Comparison of ENCODE assay signal across 18 cellular contexts in the genomic region with DNA sequence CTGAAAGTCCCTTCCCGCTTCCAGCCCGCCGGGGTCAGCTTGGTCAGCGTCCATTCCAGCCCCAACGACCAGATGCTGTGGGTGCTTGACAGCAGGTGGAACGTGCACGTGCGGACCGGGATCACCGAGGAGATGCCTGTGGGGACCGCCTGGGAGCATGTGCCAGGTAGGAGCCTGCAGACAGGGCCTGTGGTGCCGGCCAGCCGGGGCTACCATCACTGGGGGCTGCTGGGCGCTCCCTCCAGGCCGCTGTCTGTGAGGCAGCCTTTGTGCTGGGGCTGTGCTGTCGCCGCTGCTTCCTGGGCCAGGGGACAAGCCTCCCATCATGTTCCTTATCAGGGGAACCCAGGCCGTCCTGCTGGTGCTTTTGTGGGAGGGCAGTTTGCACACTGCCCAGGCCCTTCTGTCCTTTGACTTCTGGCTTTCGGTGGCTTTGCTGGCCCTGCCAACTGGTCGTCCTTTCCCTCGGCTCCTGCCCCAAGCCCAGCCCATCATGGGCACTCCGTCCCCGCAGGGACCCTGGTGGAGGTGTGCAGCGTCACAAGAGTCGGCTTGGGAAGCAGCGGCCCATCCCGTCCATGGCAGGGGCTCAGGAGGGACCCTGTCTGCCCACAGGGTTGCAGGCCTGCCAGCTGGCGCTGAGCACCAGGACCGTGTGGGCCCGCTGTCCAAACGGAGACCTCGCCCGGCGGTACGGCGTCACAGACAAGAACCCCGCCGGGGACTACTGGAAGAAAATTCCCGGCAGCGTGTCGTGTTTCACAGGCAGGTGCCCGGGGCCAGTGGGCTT.
"Had no signal": no experiment of that assay in that cellular context is flagged by ENCODE, and none has a peak within 500 bp of the region (broad histone marks: within the 10 kb centered on the region; RNA-seq: fewer than 3 reads in every experiment).

No MANE protein-coding gene starts in this region.

- H3K27me3 Mint-ChIP-seq: activated B cell treated with CpG ODN at 0.5 μM for 24 hours; activated CD4-positive, alpha-beta T cell treated with anti-CD3 and anti-CD28 coated beads, Interleukin-2, amount 10 ng/mL, durations not matched to agents 24 days and 14 days; memory B cell; T-cell had no signal

- H3K27ac ChIP-seq: SK-N-MC, thyroid gland, uterus had no signal

- H3K9me3 ChIP-seq: right atrium auricular region, thyroid gland, uterus had no signal

- DNase-seq: activated B cell treated with CpG ODN at 0.5 μM for 24 hours; activated naive CD4-positive, alpha-beta T cell treated with Interleukin-2 at 50 U/mL for 16 hours; cerebellar nuclear complex; endodermal cell; hippocampal formation; kidney; left ventricle myocardium superior; natural killer cell; nucleus accumbens; small intestine; T-cell; thyroid gland; uterus had no signal

- H3K4me1 ChIP-seq: uterus had no signal

- H3K36me3 Mint-ChIP-seq: natural killer cell had no signal

- H3K4me1 Mint-ChIP-seq: activated B cell treated with CpG ODN at 0.5 μM for 24 hours, endodermal cell had no signal

- ATAC-seq: left ventricle myocardium superior, natural killer cell, T-cell had no signal

- H3K27me3 ChIP-seq: right atrium auricular region, thyroid gland, uterus had no signal

- H3K4me3 ChIP-seq: right atrium auricular region, SK-N-MC, thyroid gland, uterus had no signal

- H3K9me3 Mint-ChIP-seq: activated B cell treated with CpG ODN at 0.5 μM for 24 hours; activated CD4-positive, alpha-beta T cell treated with anti-CD3 and anti-CD28 coated beads, Interleukin-2, amount 10 ng/mL, durations not matched to agents 24 days and 14 days; activated T-helper 1 cell treated with anti-CD3 and anti-CD28 coated beads, Interleukin-12 subunit alpha, Interleukin-12 subunit beta, Interleukin-2, Interleukin-4 antibody, amounts not matched to agents 30 ng/mL and 10 ng/mL and 1 ng/mL, durations not matched to agents 14 hours and 24 hours and 36 hours; endodermal cell; memory B cell; natural killer cell; T-cell had no signal

- H3K27ac Mint-ChIP-seq: activated B cell treated with CpG ODN at 0.5 μM for 24 hours; activated CD4-positive, alpha-beta T cell treated with anti-CD3 and anti-CD28 coated beads, Interleukin-2, amount 10 ng/mL, durations not matched to agents 24 days and 14 days; activated T-helper 1 cell treated with anti-CD3 and anti-CD28 coated beads, Interleukin-12 subunit alpha, Interleukin-12 subunit beta, Interleukin-2, Interleukin-4 antibody, amounts not matched to agents 30 ng/mL and 10 ng/mL and 1 ng/mL, durations not matched to agents 14 hours and 24 hours and 36 hours; endodermal cell; memory B cell; T-cell had no signal

- H3K36me3 ChIP-seq: uterus had no signal

- H3K4me3 Mint-ChIP-seq: activated B cell treated with CpG ODN at 0.5 μM for 24 hours; activated CD4-positive, alpha-beta T cell treated with anti-CD3 and anti-CD28 coated beads, Interleukin-2, amount 10 ng/mL, durations not matched to agents 24 days and 14 days; activated T-helper 1 cell treated with anti-CD3 and anti-CD28 coated beads, Interleukin-12 subunit alpha, Interleukin-12 subunit beta, Interleukin-2, Interleukin-4 antibody, amounts not matched to agents 30 ng/mL and 10 ng/mL and 1 ng/mL, durations not matched to agents 14 hours and 24 hours and 36 hours; endodermal cell; memory B cell; natural killer cell; T-cell had no signal
